In genomic region chr1:184380468-184380867, GRCh38 we compare ENCODE assay signal across 20 cellular contexts. TPM values are rescaled to one million over a fixed set of nuclear protein-coding genes. Genes with fewer than 3 reads are reported as not detected.
DNase-seq lines count a peak whose midpoint lies in the region; ATAC-seq and TF ChIP-seq lines count a peak whose summit lies in the region.
"Had no signal": no experiment of that assay in that cellular context is flagged by ENCODE, and none has a peak within 500 bp of the region (broad histone marks: within the 10 kb centered on the region; RNA-seq: fewer than 3 reads in every experiment).

No MANE protein-coding gene starts in this region.

- H3K9me3 Mint-ChIP-seq in activated CD8-positive, alpha-beta T cell treated with anti-CD3 and anti-CD28 coated beads, Interleukin-2, amount 10 ng/mL, durations not matched to agents 7 days and 5 days (ENCODE audit: insufficient read depth): no peaks in the 10 kb centered on the region
- no peaks in the 10 kb centered on the region for H3K9me3 Mint-ChIP-seq in activated CD8-positive, alpha-beta T cell treated with anti-CD3 and anti-CD28 coated beads for 36 hours
- no peaks in the 10 kb centered on the region for H3K9me3 Mint-ChIP-seq in effector memory CD8-positive, alpha-beta T cell
- no peaks in the 10 kb centered on the region for H3K9me3 Mint-ChIP-seq in natural killer cell treated with Interleukin-12 subunit alpha and Interleukin-12 subunit beta and Interleukin-15 and Interleukin-18, amount 100 ng/mL, for 72 hours
- no peaks in the 10 kb centered on the region for H3K9me3 Mint-ChIP-seq in mesothelial cell of epicardium
- H3K9me3 Mint-ChIP-seq: IgD-negative memory B cell had no signal

- peaks cover 35% of the 10 kb centered on the region for H3K27me3 Mint-ChIP-seq in activated CD8-positive, alpha-beta T cell treated with anti-CD3 and anti-CD28 coated beads, Interleukin-2, amount 10 ng/mL, durations not matched to agents 7 days and 5 days (ENCODE audit: low read depth)
- H3K27me3 Mint-ChIP-seq in activated CD8-positive, alpha-beta T cell treated with anti-CD3 and anti-CD28 coated beads for 36 hours: peaks cover 22% of the 10 kb centered on the region
- peaks cover 0 to 34% of the 10 kb centered on the region in 2 donors for H3K27me3 Mint-ChIP-seq in effector memory CD8-positive, alpha-beta T cell
- no peaks in the 10 kb centered on the region for H3K27me3 Mint-ChIP-seq in natural killer cell treated with Interleukin-12 subunit alpha and Interleukin-12 subunit beta and Interleukin-15 and Interleukin-18, amount 100 ng/mL, for 72 hours
- peaks cover 21% of the 10 kb centered on the region for H3K27me3 Mint-ChIP-seq in mesothelial cell of epicardium (ENCODE audit: low read depth)

- CTCF ChIA-PET in activated CD8-positive, alpha-beta T cell treated with anti-CD3 and anti-CD28 coated beads, Interleukin-2, amount 10 ng/mL, durations not matched to agents 7 days and 5 days (lab: Charles Lee): no interaction called here
- CTCF ChIA-PET in activated CD8-positive, alpha-beta T cell treated with anti-CD3 and anti-CD28 coated beads for 36 hours (lab: Charles Lee): interaction anchor here (1.4 kb wide), 1 partner anchor 283 kb away, joined by 4 read pairs; no protein-coding TSS in a partner anchor

- H3K36me3 Mint-ChIP-seq in activated CD8-positive, alpha-beta T cell treated with anti-CD3 and anti-CD28 coated beads, Interleukin-2, amount 10 ng/mL, durations not matched to agents 7 days and 5 days (ENCODE audit: low read depth): no peaks in the 10 kb centered on the region
- no peaks in the 10 kb centered on the region for H3K36me3 Mint-ChIP-seq in activated CD8-positive, alpha-beta T cell treated with anti-CD3 and anti-CD28 coated beads for 36 hours (ENCODE audit: low read depth)
- no peaks in the 10 kb centered on the region for H3K36me3 Mint-ChIP-seq in effector memory CD8-positive, alpha-beta T cell (ENCODE audit: insufficient read depth)
- no peaks in the 10 kb centered on the region for H3K36me3 Mint-ChIP-seq in natural killer cell treated with Interleukin-12 subunit alpha and Interleukin-12 subunit beta and Interleukin-15 and Interleukin-18, amount 100 ng/mL, for 72 hours
- H3K36me3 Mint-ChIP-seq in mesothelial cell of epicardium: no peaks in the 10 kb centered on the region
- H3K36me3 Mint-ChIP-seq: CD4-positive, alpha-beta memory T cell; IgD-negative memory B cell had no signal

- no peak overlapping the region for H3K4me3 ChIP-seq in GM12865 (ENCODE audit: low read depth, low read length)

- intact Hi-C loops in activated CD8-positive, alpha-beta T cell treated with anti-CD3 and anti-CD28 coated beads for 36 hours (cut with micrococcal nuclease): no loop called here

- no peak for TF ChIP-seq CTCF in activated CD8-positive, alpha-beta T cell treated with anti-CD3 and anti-CD28 coated beads for 36 hours (IDR thresholded peaks at IDR 0.05)
- TF ChIP-seq CTCF in GM12865 (IDR thresholded peaks at IDR 0.05; ENCODE audit: insufficient read depth, low read depth, low read length, missing control alignments): no peak
- no peak for TF ChIP-seq CTCF in mesothelial cell of epicardium (IDR thresholded peaks at IDR 0.05; ENCODE audit: unreplicated experiment)

- H3K27ac Mint-ChIP-seq in activated CD8-positive, alpha-beta T cell treated with anti-CD3 and anti-CD28 coated beads, Interleukin-2, amount 10 ng/mL, durations not matched to agents 7 days and 5 days: no peak overlapping the region
- H3K27ac Mint-ChIP-seq in activated CD8-positive, alpha-beta T cell treated with anti-CD3 and anti-CD28 coated beads for 36 hours: no peak overlapping the region
- H3K27ac Mint-ChIP-seq in effector memory CD8-positive, alpha-beta T cell: peak overlapping the region; percentile 82 to 90
- H3K27ac Mint-ChIP-seq in natural killer cell treated with Interleukin-12 subunit alpha and Interleukin-12 subunit beta and Interleukin-15 and Interleukin-18, amount 100 ng/mL, for 72 hours: peak overlapping the region; percentile 61 to 73
- H3K27ac Mint-ChIP-seq in mesothelial cell of epicardium: no peak overlapping the region
- H3K27ac Mint-ChIP-seq: CD4-positive, alpha-beta memory T cell; IgD-negative memory B cell had no signal

- H3K4me3 Mint-ChIP-seq in activated CD8-positive, alpha-beta T cell treated with anti-CD3 and anti-CD28 coated beads, Interleukin-2, amount 10 ng/mL, durations not matched to agents 7 days and 5 days: no peak overlapping the region
- H3K4me3 Mint-ChIP-seq in activated CD8-positive, alpha-beta T cell treated with anti-CD3 and anti-CD28 coated beads for 36 hours: no peak overlapping the region
- H3K4me3 Mint-ChIP-seq in effector memory CD8-positive, alpha-beta T cell: peak overlapping the region; percentile 37 to 47
- peak overlapping the region; percentile 61 for H3K4me3 Mint-ChIP-seq in natural killer cell treated with Interleukin-12 subunit alpha and Interleukin-12 subunit beta and Interleukin-15 and Interleukin-18, amount 100 ng/mL, for 72 hours
- no peak overlapping the region for H3K4me3 Mint-ChIP-seq in mesothelial cell of epicardium
- H3K4me3 Mint-ChIP-seq: CD4-positive, alpha-beta memory T cell; H9; IgD-negative memory B cell had no signal

- POLR2A ChIA-PET in activated CD8-positive, alpha-beta T cell treated with anti-CD3 and anti-CD28 coated beads, Interleukin-2, amount 10 ng/mL, durations not matched to agents 7 days and 5 days (lab: Charles Lee): no interaction called here
- POLR2A ChIA-PET in activated CD8-positive, alpha-beta T cell treated with anti-CD3 and anti-CD28 coated beads for 36 hours (lab: Charles Lee): interaction anchor here (0.6 kb wide), 1 partner anchor 95 kb away, joined by 3 read pairs; no protein-coding TSS in a partner anchor

- peak; percentile 15 for ATAC-seq in activated CD8-positive, alpha-beta T cell treated with anti-CD3 and anti-CD28 coated beads, Interleukin-2, amount 10 ng/mL, durations not matched to agents 7 days and 5 days
- ATAC-seq in activated CD8-positive, alpha-beta T cell treated with anti-CD3 and anti-CD28 coated beads for 36 hours: no peak
- ATAC-seq in effector memory CD8-positive, alpha-beta T cell (replicated peaks): peak; percentile 89
- peak; percentile 74 to 77 for ATAC-seq in natural killer cell treated with Interleukin-12 subunit alpha and Interleukin-12 subunit beta and Interleukin-15 and Interleukin-18, amount 100 ng/mL, for 72 hours
- no peak for ATAC-seq in HG02588 (IDR thresholded peaks at IDR 0.05; ENCODE audit: unreplicated experiment)

- H3K4me1 Mint-ChIP-seq in activated CD8-positive, alpha-beta T cell treated with anti-CD3 and anti-CD28 coated beads, Interleukin-2, amount 10 ng/mL, durations not matched to agents 7 days and 5 days (ENCODE audit: low read depth): peaks cover 8% of the 10 kb centered on the region
- H3K4me1 Mint-ChIP-seq in activated CD8-positive, alpha-beta T cell treated with anti-CD3 and anti-CD28 coated beads for 36 hours (ENCODE audit: low read depth): no peaks in the 10 kb centered on the region
- peaks cover 6 to 30% of the 10 kb centered on the region in 2 donors for H3K4me1 Mint-ChIP-seq in effector memory CD8-positive, alpha-beta T cell (ENCODE audit: low read depth in 2 of 2)
- peaks cover 23 to 29% of the 10 kb centered on the region in 2 donors for H3K4me1 Mint-ChIP-seq in natural killer cell treated with Interleukin-12 subunit alpha and Interleukin-12 subunit beta and Interleukin-15 and Interleukin-18, amount 100 ng/mL, for 72 hours (ENCODE audit: low read depth in 2 of 2)
- H3K4me1 Mint-ChIP-seq in mesothelial cell of epicardium: peaks cover 5% of the 10 kb centered on the region

- DNase-seq in activated CD8-positive, alpha-beta T cell treated with anti-CD3 and anti-CD28 coated beads, Interleukin-2, amount 10 ng/mL, durations not matched to agents 7 days and 5 days: no peak
- DNase-seq in activated CD8-positive, alpha-beta T cell treated with anti-CD3 and anti-CD28 coated beads for 36 hours: no peak
- peak; percentile 18 for DNase-seq in GM12865 (ENCODE audit: low read depth)
- peak in 1 of 3 experiments; percentile 32 for DNase-seq in effector memory CD8-positive, alpha-beta T cell
- DNase-seq in natural killer cell treated with Interleukin-12 subunit alpha and Interleukin-12 subunit beta and Interleukin-15 and Interleukin-18, amount 100 ng/mL, for 72 hours (ENCODE audit: low spot score): no peak
- no peak for DNase-seq in mesothelial cell of epicardium (ENCODE audit: low spot score in 2 of 2, unreplicated experiment in 2 of 2)
- no peak for DNase-seq in NCI-H2081 (lab: John Stamatoyannopoulos, UW)
- DNase-seq: CD4-positive, alpha-beta memory T cell; DMS79; H9; NCI-H1105 treated with DMSO at 0.1 percent for 48 hours; NCI-H1694; NCI-H2227 treated with DMSO at 0.1 percent for 48 hours; NCI-H524; NCI-H82; SHP77; SK-N-SH had no signal

RNA-seq across cellular contexts. Expression of gene C1orf21, which starts 6.4 kb away (rescaled TPM):
- 1 to 10 TPM; 4.6 to 5.1 TPM for total RNA-seq in activated CD8-positive, alpha-beta T cell treated with anti-CD3 and anti-CD28 coated beads, Interleukin-2, amount 10 ng/mL, durations not matched to agents 7 days and 5 days
- 1 to 10 TPM; 3.8 to 4.6 TPM for total RNA-seq in activated CD8-positive, alpha-beta T cell treated with anti-CD3 and anti-CD28 coated beads for 36 hours
- total RNA-seq in natural killer cell treated with Interleukin-12 subunit alpha and Interleukin-12 subunit beta and Interleukin-15 and Interleukin-18, amount 100 ng/mL, for 72 hours: 10 to 100 TPM; 18.0 to 28.3 TPM
- total RNA-seq in mesothelial cell of epicardium: 33.1 to 34.7 TPM (median 34.3 TPM) in 3 replicates
- total RNA-seq: G401 had no signal

Comparison
In these comparisons a context has a peak if more than half of its experiments do, and no peak if none do; other contexts are left out.
1. ATAC-seq: peak in activated CD8-positive, alpha-beta T cell treated with anti-CD3 and anti-CD28 coated beads, Interleukin-2, amount 10 ng/mL, durations not matched to agents 7 days and 5 days (single experiment), effector memory CD8-positive, alpha-beta T cell (single experiment) and natural killer cell treated with Interleukin-12 subunit alpha and Interleukin-12 subunit beta and Interleukin-15 and Interleukin-18, amount 100 ng/mL, for 72 hours (2 of 2); none in activated CD8-positive, alpha-beta T cell treated with anti-CD3 and anti-CD28 coated beads for 36 hours (single experiment) and HG02588 (single experiment).
2. H3K27ac Mint-ChIP-seq: peak in effector memory CD8-positive, alpha-beta T cell (2 of 2) and natural killer cell treated with Interleukin-12 subunit alpha and Interleukin-12 subunit beta and Interleukin-15 and Interleukin-18, amount 100 ng/mL, for 72 hours (2 of 2); none in activated CD8-positive, alpha-beta T cell treated with anti-CD3 and anti-CD28 coated beads, Interleukin-2, amount 10 ng/mL, durations not matched to agents 7 days and 5 days (single experiment), activated CD8-positive, alpha-beta T cell treated with anti-CD3 and anti-CD28 coated beads for 36 hours (single experiment) and mesothelial cell of epicardium (single experiment).
3. H3K4me3 Mint-ChIP-seq: peak in effector memory CD8-positive, alpha-beta T cell (2 of 2) and natural killer cell treated with Interleukin-12 subunit alpha and Interleukin-12 subunit beta and Interleukin-15 and Interleukin-18, amount 100 ng/mL, for 72 hours (single experiment); none in activated CD8-positive, alpha-beta T cell treated with anti-CD3 and anti-CD28 coated beads, Interleukin-2, amount 10 ng/mL, durations not matched to agents 7 days and 5 days (single experiment), activated CD8-positive, alpha-beta T cell treated with anti-CD3 and anti-CD28 coated beads for 36 hours (single experiment) and mesothelial cell of epicardium (single experiment).